8 cellular contexts compared by ENCODE assay signal in genomic region chr12:7806863-7807487, GRCh38. TPM values are rescaled to one million over a fixed set of nuclear protein-coding genes. Genes with fewer than 3 reads are reported as not detected.
DNase-seq lines count a peak whose midpoint lies in the region; ATAC-seq, FAIRE-seq and TF ChIP-seq lines count a peak whose summit lies in the region.

No MANE protein-coding gene starts in this region.

- in situ Hi-C loops in transverse colon (cut with MboI; ENCODE audit: low pct_ligation_motif_present in 1 of 4, low pct_unique_long_range_greater_than_20kb in 1 of 4, low sequenced_read_pairs in 3 of 4) = loop anchor here in 2 of 4 donors (10.0 to 25.0 kb wide), 2 partner anchors 145 to 582 kb away; partner anchors contain the start of gene APOBEC1 (in 1 of the 2)

- TF ChIP-seq CTCF in RWPE2 (IDR thresholded peaks at IDR 0.05; ENCODE audit: poor library complexity, severe bottlenecking) = peak; percentile 71
- TF ChIP-seq CTCF in gastroesophageal sphincter (IDR thresholded peaks at IDR 0.05) = peak; percentile 34 to 70 (median 42)
- TF ChIP-seq CTCF in pancreas (IDR thresholded peaks at IDR 0.05) = peak; percentile 44 to 93 (median 80)
- peak; percentile 26 to 77 (median 66) for TF ChIP-seq CTCF in transverse colon (IDR thresholded peaks at IDR 0.05)

- no peak for FAIRE-seq in pancreas (lab: Jason Lieb, UNC)

- H3K27ac ChIP-seq in RWPE2 (ENCODE audit: poor library complexity, severe bottlenecking) (no peak overlapping the region), gastroesophageal sphincter (no peak overlapping the region), pancreas (no peak overlapping the region), transverse colon (no peak overlapping the region)

- TF ChIP-seq POLR2A in gastroesophageal sphincter (IDR thresholded peaks at IDR 0.05) (no peak), transverse colon (IDR thresholded peaks at IDR 0.05) (no peak)

- TF ChIP-seq EP300 in gastroesophageal sphincter (IDR thresholded peaks at IDR 0.05) (no peak), transverse colon (IDR thresholded peaks at IDR 0.05; ENCODE audit: low read depth) (no peak)

- H3K4me1 ChIP-seq in RWPE2 (ENCODE audit: insufficient read depth, poor library complexity, severe bottlenecking) (no peaks in the 10 kb centered on the region), gastroesophageal sphincter (peaks cover 0 to 4% (median 0%) of the 10 kb centered on the region in 3 donors), pancreas (no peaks in the 10 kb centered on the region), transverse colon (no peaks in the 10 kb centered on the region)

- no peaks in the 10 kb centered on the region for H3K9me3 ChIP-seq in RWPE2 (ENCODE audit: severe bottlenecking)
- no peaks in the 10 kb centered on the region for H3K9me3 ChIP-seq in gastroesophageal sphincter
- no peaks in the 10 kb centered on the region for H3K9me3 ChIP-seq in pancreas
- no peaks in the 10 kb centered on the region for H3K9me3 ChIP-seq in transverse colon

- DNase-seq in D341Med (ENCODE audit: low spot score) = peak; percentile 69
- DNase-seq in HT-29 (ENCODE audit: low spot score) = peak; percentile 85
- no peak for DNase-seq in RWPE2 (ENCODE audit: low spot score)
- DNase-seq in activated effector memory CD4-positive, alpha-beta T cell treated with anti-CD3 and anti-CD28 coated beads, Interleukin-2, amount 50 U/mL, for 16 hours = peak; percentile 81
- peak in 5 of 6 donors; percentile 27 to 82 (median 65) for DNase-seq in pancreas
- peak; percentile 59 for DNase-seq in transverse colon

- H3K36me3 ChIP-seq in RWPE2 (ENCODE audit: low read depth) (no peaks in the 10 kb centered on the region), gastroesophageal sphincter (no peaks in the 10 kb centered on the region), pancreas (no peaks in the 10 kb centered on the region), transverse colon (no peaks in the 10 kb centered on the region)

- intact Hi-C loops in pancreas (cut with DNase I) = loop anchor here in 1 of 3 donors (5.0 kb wide), 1 partner anchor 130 kb away; no protein-coding TSS in a partner anchor
- intact Hi-C loops in transverse colon (cut with DNase I; ENCODE audit: low total_unique reads) = no loop called here

- H3K4me3 ChIP-seq in RWPE2 (ENCODE audit: severe bottlenecking) = no peak overlapping the region
- H3K4me3 ChIP-seq in gastroesophageal sphincter = no peak overlapping the region
- no peak overlapping the region for H3K4me3 ChIP-seq in pancreas
- no peak overlapping the region for H3K4me3 ChIP-seq in transverse colon

- 4 to 7% methylated on average over 2 of the region's 2 CpGs for WGBS in gastroesophageal sphincter (ENCODE audit: low coverage in 1 of 2), 2 donors
- 6 to 7% methylated on average over 2 of the region's 2 CpGs for WGBS in pancreas, 2 donors
- WGBS in transverse colon (ENCODE audit: low coverage in 1 of 2), 2 donors = 8 to 9% methylated on average over 1 to 2 of the region's 2 CpGs

- H3K27me3 ChIP-seq in RWPE2 (ENCODE audit: insufficient read depth, poor library complexity, severe bottlenecking) = no peaks in the 10 kb centered on the region
- no peaks in the 10 kb centered on the region for H3K27me3 ChIP-seq in gastroesophageal sphincter
- H3K27me3 ChIP-seq in pancreas = no peaks in the 10 kb centered on the region
- H3K27me3 ChIP-seq in transverse colon = no peaks in the 10 kb centered on the region

- ATAC-seq in RWPE2 (ENCODE audit: low read depth) = peak; percentile 49; the same call in 2 of the 3 replicates
- peak; percentile 43 for ATAC-seq in gastroesophageal sphincter
- peak; percentile 89 to 97 (median 94) for ATAC-seq in pancreas
- no peak for ATAC-seq in GM18517 (IDR thresholded peaks at IDR 0.05; ENCODE audit: unreplicated experiment)

RNA-seq across cellular contexts. Expression of gene NANOG, which starts 17.8 kb away (rescaled TPM):
- not detected in 2 replicates for total RNA-seq in HT-29 (2014; rRNA removed; shearing (Covaris generic))
- total RNA-seq in gastroesophageal sphincter (1 to 10 TPM in 1 of 4 donors, under 1 TPM in 2, not detected in 1; 0.08 to 2.3 (median 0.47) TPM), pancreas (under 1 TPM in 5 of 6 donors, not detected in 1; 0.06 to 0.28 (median 0.28) TPM), transverse colon (under 1 TPM in 2 of 4 donors, not detected in 2; 0.16 to 0.41 TPM)
- polyA plus RNA-seq in pancreas = under 1 TPM; 0.04 to 0.09 TPM

RNA-seq across cellular contexts. Expression of gene NANOGNB, which starts 42.0 kb away (rescaled TPM):
- total RNA-seq in HT-29 (2014; rRNA removed; shearing (Covaris generic)) = not detected in 2 replicates
- total RNA-seq in gastroesophageal sphincter (not detected), pancreas (not detected), transverse colon (not detected)
- not detected for polyA plus RNA-seq in pancreas

RNA-seq across cellular contexts. Expression of gene CLEC4C, which starts 59.8 kb away (rescaled TPM):
- not detected in 2 replicates for total RNA-seq in HT-29 (2014; rRNA removed; shearing (Covaris generic))
- total RNA-seq in gastroesophageal sphincter = not detected
- not detected for total RNA-seq in pancreas
- not detected for polyA plus RNA-seq in pancreas
- not detected for total RNA-seq in transverse colon
